ENCODE assay signal across 1 cellular context in genomic region chr2:231709981-231710750, GRCh38.
TF ChIP-seq lines count a peak whose summit lies in the region.

No MANE protein-coding gene starts in this region.

TF ChIP-seq in HepG2, 621 proteins besides CTCF, POLR2A, EP300 and RAD21 (continued from another document and continues in another):
- TF ChIP-seq ZNF142 (CRISPR knock-in tag; IDR thresholded peaks at IDR 0.05) (peak; percentile 99), IRX3 (CRISPR knock-in tag; IDR thresholded peaks at IDR 0.05; ENCODE audit: borderline replicate concordance, low read depth) (peak; percentile 100), ZNF558 (CRISPR knock-in tag; IDR thresholded peaks at IDR 0.05; ENCODE audit: borderline replicate concordance) (peak; percentile 100; the same call in 1 of the 2 replicates), ZNF577 (CRISPR knock-in tag; IDR thresholded peaks at IDR 0.05; ENCODE audit: borderline replicate concordance, low read depth) (peak; percentile 97), REXO4 (CRISPR knock-in tag; IDR thresholded peaks at IDR 0.05; ENCODE audit: borderline replicate concordance) (peak; percentile 98), ZBTB26 (CRISPR knock-in tag; IDR thresholded peaks at IDR 0.05; ENCODE audit: borderline replicate concordance) (peak; percentile 88), ZNF543 (CRISPR knock-in tag; IDR thresholded peaks at IDR 0.05) (peak; percentile 99), KAT7 (CRISPR knock-in tag; IDR thresholded peaks at IDR 0.05; ENCODE audit: borderline replicate concordance) (no peak), LBX2 (CRISPR knock-in tag; IDR thresholded peaks at IDR 0.05; ENCODE audit: borderline replicate concordance) (peak; percentile 100), IRF2 (CRISPR knock-in tag; IDR thresholded peaks at IDR 0.05) (peak; percentile 75; the same call in 1 of the 2 replicates), ELF4 (CRISPR knock-in tag; IDR thresholded peaks at IDR 0.05; ENCODE audit: borderline replicate concordance) (peak; percentile 93), TSC22D2 (CRISPR knock-in tag; IDR thresholded peaks at IDR 0.05; ENCODE audit: borderline replicate concordance) (peak; percentile 98), ZSCAN5A (CRISPR knock-in tag; IDR thresholded peaks at IDR 0.05; ENCODE audit: borderline replicate concordance) (peak; percentile 82; the same call in 1 of the 2 replicates), NPAS2 (CRISPR knock-in tag; IDR thresholded peaks at IDR 0.05; ENCODE audit: borderline replicate concordance) (peak; percentile 91; the same call in 1 of the 2 replicates), TRIM24 (CRISPR knock-in tag; IDR thresholded peaks at IDR 0.05) (0 out of 2 replicates have a peak, but pooled peaks have one; percentile 65), MED1 (CRISPR knock-in tag; IDR thresholded peaks at IDR 0.05) (peak; percentile 92), BRF2 (CRISPR knock-in tag; IDR thresholded peaks at IDR 0.05) (peak; percentile 100), ZBTB2 (CRISPR knock-in tag; IDR thresholded peaks at IDR 0.05; ENCODE audit: low read depth) (peak; percentile 98), NR2C2 (CRISPR knock-in tag; IDR thresholded peaks at IDR 0.05; ENCODE audit: borderline replicate concordance) (peak; percentile 87), KMT2B (CRISPR knock-in tag; IDR thresholded peaks at IDR 0.05) (peak; percentile 85), ZFAT (CRISPR knock-in tag; conservative IDR thresholded peaks at IDR 0.05) (peak; percentile 96), TBX2 (CRISPR knock-in tag; IDR thresholded peaks at IDR 0.05; ENCODE audit: borderline replicate concordance) (peak; percentile 95), MTF1 (CRISPR knock-in tag; IDR thresholded peaks at IDR 0.05) (peak; percentile 98), THRA (CRISPR knock-in tag; IDR thresholded peaks at IDR 0.05; ENCODE audit: borderline replicate concordance) (peak; percentile 86), ZNF383 (CRISPR knock-in tag; IDR thresholded peaks at IDR 0.05; ENCODE audit: borderline replicate concordance) (peak; percentile 88; the same call in 1 of the 2 replicates), ZNF431 (CRISPR knock-in tag; IDR thresholded peaks at IDR 0.05; ENCODE audit: borderline replicate concordance, low read depth) (peak; percentile 100), ATF7 (IDR thresholded peaks at IDR 0.05) (no peak), ATF7 (CRISPR knock-in tag; IDR thresholded peaks at IDR 0.05) (no peak; the same call in none of the 2 replicates), NRL (CRISPR knock-in tag; IDR thresholded peaks at IDR 0.05; ENCODE audit: borderline replicate concordance) (peak; percentile 95), ZBTB14 (CRISPR knock-in tag; IDR thresholded peaks at IDR 0.05) (peak; percentile 85), PRDM15 (CRISPR knock-in tag; IDR thresholded peaks at IDR 0.05) (peak; percentile 87), ARNT2 (CRISPR knock-in tag; IDR thresholded peaks at IDR 0.05; ENCODE audit: low read depth) (peak; percentile 100), ZNF432 (CRISPR knock-in tag; IDR thresholded peaks at IDR 0.05; ENCODE audit: borderline replicate concordance) (peak; percentile 82; the same call in 1 of the 2 replicates), PHF8 (CRISPR knock-in tag; IDR thresholded peaks at IDR 0.05) (peak; percentile 52), RBM22 (optimal IDR thresholded peaks at IDR 0.05; ENCODE audit: low read length) (peak; percentile 15), SRSF4 (IDR thresholded peaks at IDR 0.05; ENCODE audit: low read depth, low read length, poor library complexity, severe bottlenecking) (no peak), TBX3 (IDR thresholded peaks at IDR 0.05; ENCODE audit: borderline replicate concordance) (no peak), CHD2 (IDR thresholded peaks at IDR 0.05; ENCODE audit: low read depth, low read length) (peak; percentile 76), EEA1 (CRISPR knock-in tag; IDR thresholded peaks at IDR 0.05; ENCODE audit: borderline replicate concordance) (peak; percentile 100), GLMP (CRISPR knock-in tag; IDR thresholded peaks at IDR 0.05; ENCODE audit: borderline replicate concordance) (peak; percentile 95; the same call in 1 of the 2 replicates)
